ENCODE assay signal across 1 cellular context in the genomic region with DNA sequence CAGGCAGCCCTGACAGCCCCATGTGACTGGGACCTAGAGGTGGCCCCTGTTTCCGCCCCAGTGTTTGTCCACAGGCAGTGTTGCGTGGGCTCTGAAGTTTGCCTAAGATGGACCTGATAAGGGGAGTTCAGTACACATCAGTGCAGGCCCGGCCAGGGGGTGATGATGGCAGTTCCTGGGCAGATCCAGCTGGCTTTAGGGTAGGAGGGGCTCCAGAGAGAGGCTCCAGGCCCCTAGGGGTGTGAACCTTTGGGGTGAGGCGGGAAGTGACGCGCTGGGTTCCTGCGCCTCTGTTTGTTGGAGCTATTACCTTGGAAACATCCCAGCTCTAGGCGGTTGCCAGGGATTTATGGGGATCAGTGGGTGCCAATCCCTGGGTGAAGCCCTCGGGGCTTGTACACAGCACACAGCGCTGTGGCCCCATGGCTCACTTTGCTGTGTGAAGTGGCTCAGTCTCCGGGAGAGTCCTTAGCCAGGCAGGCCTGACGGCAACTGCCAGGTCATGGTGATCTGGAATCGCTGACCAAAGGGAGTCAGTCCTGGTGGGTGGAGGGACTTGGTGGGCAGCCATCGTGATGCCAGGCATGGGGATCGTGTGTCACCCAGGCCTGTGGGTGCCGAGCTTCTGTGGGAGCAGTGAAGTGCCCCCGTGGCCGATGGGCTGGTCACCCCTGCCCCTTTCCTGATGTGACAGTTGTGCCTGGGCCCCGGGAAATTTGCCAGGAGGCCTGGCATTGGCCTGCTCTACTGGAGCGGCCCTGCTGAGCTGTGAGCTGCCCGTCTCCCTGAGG.
A peak's percentile ranks its signal among the peaks of the same experiment; 100 is the strongest.
TF ChIP-seq lines count a peak whose summit lies in the region.

No MANE protein-coding gene starts in this region.

TF ChIP-seq in HepG2, 621 proteins besides CTCF, POLR2A, EP300 and RAD21 (continued from another document and continues in another):
- TF ChIP-seq ZFP90 (CRISPR knock-in tag; IDR thresholded peaks at IDR 0.05; ENCODE audit: borderline replicate concordance) (0 out of 2 replicates have a peak, but pooled peaks have one; percentile 20), RCOR2 (CRISPR knock-in tag; IDR thresholded peaks at IDR 0.05) (peak; percentile 92), ZNF562 (CRISPR knock-in tag; IDR thresholded peaks at IDR 0.05; ENCODE audit: borderline replicate concordance) (no peak), ZNF747 (CRISPR knock-in tag; IDR thresholded peaks at IDR 0.05; ENCODE audit: borderline replicate concordance) (peak; percentile 98), GABPB1 (CRISPR knock-in tag; IDR thresholded peaks at IDR 0.05) (peak; percentile 85), ZKSCAN8 (CRISPR knock-in tag; IDR thresholded peaks at IDR 0.05; ENCODE audit: borderline replicate concordance) (peak; percentile 89), ARNTL (CRISPR knock-in tag; IDR thresholded peaks at IDR 0.05) (peak; percentile 99), ZNF749 (CRISPR knock-in tag; IDR thresholded peaks at IDR 0.05; ENCODE audit: borderline replicate concordance) (0 out of 2 replicates have a peak, but pooled peaks have one; percentile 33), SP2 (CRISPR knock-in tag; IDR thresholded peaks at IDR 0.05) (no peak; the same call in 1 of the 2 replicates), HOXA5 (CRISPR knock-in tag; IDR thresholded peaks at IDR 0.05) (no peak), NR1H2 (CRISPR knock-in tag; IDR thresholded peaks at IDR 0.05; ENCODE audit: borderline replicate concordance, low read depth) (no peak), PCBP1 (IDR thresholded peaks at IDR 0.05; ENCODE audit: borderline replicate concordance, low read depth, low read length) (peak; percentile 7), NKX3-1 (CRISPR knock-in tag; IDR thresholded peaks at IDR 0.05) (peak; percentile 83; the same call in 1 of the 2 replicates), SYNCRIP (IDR thresholded peaks at IDR 0.05; ENCODE audit: insufficient read depth, low read depth, low read length) (no peak), FOSL2 (CRISPR knock-in tag; IDR thresholded peaks at IDR 0.05) (peak; percentile 94), HDAC2 (CRISPR knock-in tag; IDR thresholded peaks at IDR 0.05) (peak; percentile 99), ZBTB42 (CRISPR knock-in tag; IDR thresholded peaks at IDR 0.05) (no peak), ZNF660 (CRISPR knock-in tag; IDR thresholded peaks at IDR 0.05; ENCODE audit: borderline replicate concordance, low read depth) (no peak), TBX3 (IDR thresholded peaks at IDR 0.05; ENCODE audit: borderline replicate concordance) (peak; percentile 93), ZNF703 (CRISPR knock-in tag; IDR thresholded peaks at IDR 0.05; ENCODE audit: borderline replicate concordance) (peak; percentile 41; the same call in 1 of the 2 replicates), PAX8 (CRISPR knock-in tag; IDR thresholded peaks at IDR 0.05; ENCODE audit: borderline replicate concordance) (no peak), KLF16 (CRISPR knock-in tag; IDR thresholded peaks at IDR 0.05) (peak in 1 of 2 experiments; percentile 98; a peak in 2 of 4 replicates), ZNF605 (CRISPR knock-in tag; IDR thresholded peaks at IDR 0.05) (0 out of 2 replicates have a peak, but pooled peaks have one; percentile 55), ATRX (CRISPR knock-in tag; IDR thresholded peaks at IDR 0.05; ENCODE audit: borderline replicate concordance) (no peak), ZNF501 (CRISPR knock-in tag; IDR thresholded peaks at IDR 0.05) (peak; percentile 79), ZNF850 (CRISPR knock-in tag; conservative IDR thresholded peaks at IDR 0.05) (no peak), ZSCAN21 (CRISPR knock-in tag; IDR thresholded peaks at IDR 0.05; ENCODE audit: borderline replicate concordance) (peak; percentile 69), ZNF124 (CRISPR knock-in tag; IDR thresholded peaks at IDR 0.05) (peak; percentile 93; the same call in 1 of the 2 replicates), KDM4B (CRISPR knock-in tag; IDR thresholded peaks at IDR 0.05) (peak; percentile 90), ZNF430 (CRISPR knock-in tag; IDR thresholded peaks at IDR 0.05) (peak; percentile 73; the same call in 1 of the 2 replicates), ZNF263 (CRISPR knock-in tag; IDR thresholded peaks at IDR 0.05) (peak; percentile 74), ZNF253 (CRISPR knock-in tag; IDR thresholded peaks at IDR 0.05; ENCODE audit: borderline replicate concordance) (no peak; the same call in 1 of the 2 replicates), FOXK2 (IDR thresholded peaks at IDR 0.05) (peak; percentile 94), ZFX (CRISPR knock-in tag; IDR thresholded peaks at IDR 0.05; ENCODE audit: low read depth) (peak; percentile 90), HES4 (CRISPR knock-in tag; IDR thresholded peaks at IDR 0.05; ENCODE audit: borderline replicate concordance) (no peak), MED8 (CRISPR knock-in tag; IDR thresholded peaks at IDR 0.05; ENCODE audit: insufficient replicate concordance) (peak; percentile 99)
- TF ChIP-seq, protein P1, sequence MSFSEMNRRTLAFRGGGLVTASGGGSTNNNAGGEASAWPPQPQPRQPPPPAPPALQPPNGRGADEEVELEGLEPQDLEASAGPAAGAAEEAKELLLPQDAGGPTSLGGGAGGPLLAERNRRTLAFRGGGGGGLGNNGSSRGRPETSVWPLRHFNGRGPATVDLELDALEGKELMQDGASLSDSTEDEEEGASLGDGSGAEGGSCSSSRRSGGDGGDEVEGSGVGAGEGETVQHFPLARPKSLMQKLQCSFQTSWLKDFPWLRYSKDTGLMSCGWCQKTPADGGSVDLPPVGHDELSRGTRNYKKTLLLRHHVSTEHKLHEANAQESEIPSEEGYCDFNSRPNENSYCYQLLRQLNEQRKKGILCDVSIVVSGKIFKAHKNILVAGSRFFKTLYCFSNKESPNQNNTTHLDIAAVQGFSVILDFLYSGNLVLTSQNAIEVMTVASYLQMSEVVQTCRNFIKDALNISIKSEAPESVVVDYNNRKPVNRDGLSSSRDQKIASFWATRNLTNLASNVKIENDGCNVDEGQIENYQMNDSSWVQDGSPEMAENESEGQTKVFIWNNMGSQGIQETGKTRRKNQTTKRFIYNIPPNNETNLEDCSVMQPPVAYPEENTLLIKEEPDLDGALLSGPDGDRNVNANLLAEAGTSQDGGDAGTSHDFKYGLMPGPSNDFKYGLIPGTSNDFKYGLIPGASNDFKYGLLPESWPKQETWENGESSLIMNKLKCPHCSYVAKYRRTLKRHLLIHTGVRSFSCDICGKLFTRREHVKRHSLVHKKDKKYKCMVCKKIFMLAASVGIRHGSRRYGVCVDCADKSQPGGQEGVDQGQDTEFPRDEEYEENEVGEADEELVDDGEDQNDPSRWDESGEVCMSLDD (CRISPR knock-in tag; IDR thresholded peaks at IDR 0.05; ENCODE audit: borderline replicate concordance), result peak; percentile 93; the same call in 1 of the 2 replicates
- TF ChIP-seq, protein P2, sequence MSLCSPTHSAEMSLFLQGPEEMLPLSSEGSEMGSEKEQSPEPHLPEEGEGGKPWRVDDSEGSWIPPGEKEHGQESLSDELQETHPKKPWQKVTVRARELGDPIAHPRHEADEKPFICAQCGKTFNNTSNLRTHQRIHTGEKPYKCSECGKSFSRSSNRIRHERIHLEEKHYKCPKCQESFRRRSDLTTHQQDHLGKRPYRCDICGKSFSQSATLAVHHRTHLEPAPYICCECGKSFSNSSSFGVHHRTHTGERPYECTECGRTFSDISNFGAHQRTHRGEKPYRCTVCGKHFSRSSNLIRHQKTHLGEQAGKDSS (CRISPR knock-in tag; IDR thresholded peaks at IDR 0.05; ENCODE audit: borderline replicate concordance, low read depth), result peak; percentile 82; the same call in 1 of the 2 replicates
- TF ChIP-seq, protein P3, sequence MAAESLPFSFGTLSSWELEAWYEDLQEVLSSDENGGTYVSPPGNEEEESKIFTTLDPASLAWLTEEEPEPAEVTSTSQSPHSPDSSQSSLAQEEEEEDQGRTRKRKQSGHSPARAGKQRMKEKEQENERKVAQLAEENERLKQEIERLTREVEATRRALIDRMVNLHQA (CRISPR knock-in tag; IDR thresholded peaks at IDR 0.05), result no peak
- TF ChIP-seq, protein P4, sequence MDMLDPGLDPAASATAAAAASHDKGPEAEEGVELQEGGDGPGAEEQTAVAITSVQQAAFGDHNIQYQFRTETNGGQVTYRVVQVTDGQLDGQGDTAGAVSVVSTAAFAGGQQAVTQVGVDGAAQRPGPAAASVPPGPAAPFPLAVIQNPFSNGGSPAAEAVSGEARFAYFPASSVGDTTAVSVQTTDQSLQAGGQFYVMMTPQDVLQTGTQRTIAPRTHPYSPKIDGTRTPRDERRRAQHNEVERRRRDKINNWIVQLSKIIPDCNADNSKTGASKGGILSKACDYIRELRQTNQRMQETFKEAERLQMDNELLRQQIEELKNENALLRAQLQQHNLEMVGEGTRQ (IDR thresholded peaks at IDR 0.05; ENCODE audit: low read depth, low read length), result peak; percentile 90
- TF ChIP-seq, protein P4 (CRISPR knock-in tag; IDR thresholded peaks at IDR 0.05; ENCODE audit: borderline replicate concordance), result peak; percentile 93; the same call in 1 of the 2 replicates
- TF ChIP-seq, protein P5, sequence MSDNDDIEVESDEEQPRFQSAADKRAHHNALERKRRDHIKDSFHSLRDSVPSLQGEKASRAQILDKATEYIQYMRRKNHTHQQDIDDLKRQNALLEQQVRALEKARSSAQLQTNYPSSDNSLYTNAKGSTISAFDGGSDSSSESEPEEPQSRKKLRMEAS (IDR thresholded peaks at IDR 0.05), result no peak
- TF ChIP-seq, protein P6, sequence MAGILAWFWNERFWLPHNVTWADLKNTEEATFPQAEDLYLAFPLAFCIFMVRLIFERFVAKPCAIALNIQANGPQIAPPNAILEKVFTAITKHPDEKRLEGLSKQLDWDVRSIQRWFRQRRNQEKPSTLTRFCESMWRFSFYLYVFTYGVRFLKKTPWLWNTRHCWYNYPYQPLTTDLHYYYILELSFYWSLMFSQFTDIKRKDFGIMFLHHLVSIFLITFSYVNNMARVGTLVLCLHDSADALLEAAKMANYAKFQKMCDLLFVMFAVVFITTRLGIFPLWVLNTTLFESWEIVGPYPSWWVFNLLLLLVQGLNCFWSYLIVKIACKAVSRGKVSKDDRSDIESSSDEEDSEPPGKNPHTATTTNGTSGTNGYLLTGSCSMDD (CRISPR knock-in tag; IDR thresholded peaks at IDR 0.05), result no peak
- TF ChIP-seq, protein P7, sequence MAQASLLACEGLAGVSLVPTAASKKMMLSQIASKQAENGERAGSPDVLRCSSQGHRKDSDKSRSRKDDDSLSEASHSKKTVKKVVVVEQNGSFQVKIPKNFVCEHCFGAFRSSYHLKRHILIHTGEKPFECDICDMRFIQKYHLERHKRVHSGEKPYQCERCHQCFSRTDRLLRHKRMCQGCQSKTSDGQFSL (CRISPR knock-in tag; IDR thresholded peaks at IDR 0.05), result peak; percentile 87; the same call in 1 of the 2 replicates
- TF ChIP-seq, protein P8, sequence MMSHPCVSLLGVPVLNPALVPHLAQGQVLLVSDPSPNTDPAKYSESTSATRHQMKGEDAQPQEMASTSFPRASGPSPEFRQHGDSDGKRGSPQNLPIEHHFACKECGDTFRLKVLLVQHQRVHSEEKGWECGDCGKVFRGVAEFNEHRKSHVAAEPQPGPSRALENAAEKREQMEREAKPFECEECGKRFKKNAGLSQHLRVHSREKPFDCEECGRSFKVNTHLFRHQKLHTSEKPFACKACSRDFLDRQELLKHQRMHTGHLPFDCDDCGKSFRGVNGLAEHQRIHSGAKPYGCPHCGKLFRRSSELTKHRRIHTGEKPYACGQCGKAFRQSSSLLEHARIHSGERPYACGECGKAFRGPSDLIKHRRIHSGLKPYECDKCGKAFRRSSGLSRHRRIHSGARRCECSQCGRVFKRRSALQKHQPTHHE (CRISPR knock-in tag; IDR thresholded peaks at IDR 0.05; ENCODE audit: borderline replicate concordance), result no peak
- TF ChIP-seq, protein P9, sequence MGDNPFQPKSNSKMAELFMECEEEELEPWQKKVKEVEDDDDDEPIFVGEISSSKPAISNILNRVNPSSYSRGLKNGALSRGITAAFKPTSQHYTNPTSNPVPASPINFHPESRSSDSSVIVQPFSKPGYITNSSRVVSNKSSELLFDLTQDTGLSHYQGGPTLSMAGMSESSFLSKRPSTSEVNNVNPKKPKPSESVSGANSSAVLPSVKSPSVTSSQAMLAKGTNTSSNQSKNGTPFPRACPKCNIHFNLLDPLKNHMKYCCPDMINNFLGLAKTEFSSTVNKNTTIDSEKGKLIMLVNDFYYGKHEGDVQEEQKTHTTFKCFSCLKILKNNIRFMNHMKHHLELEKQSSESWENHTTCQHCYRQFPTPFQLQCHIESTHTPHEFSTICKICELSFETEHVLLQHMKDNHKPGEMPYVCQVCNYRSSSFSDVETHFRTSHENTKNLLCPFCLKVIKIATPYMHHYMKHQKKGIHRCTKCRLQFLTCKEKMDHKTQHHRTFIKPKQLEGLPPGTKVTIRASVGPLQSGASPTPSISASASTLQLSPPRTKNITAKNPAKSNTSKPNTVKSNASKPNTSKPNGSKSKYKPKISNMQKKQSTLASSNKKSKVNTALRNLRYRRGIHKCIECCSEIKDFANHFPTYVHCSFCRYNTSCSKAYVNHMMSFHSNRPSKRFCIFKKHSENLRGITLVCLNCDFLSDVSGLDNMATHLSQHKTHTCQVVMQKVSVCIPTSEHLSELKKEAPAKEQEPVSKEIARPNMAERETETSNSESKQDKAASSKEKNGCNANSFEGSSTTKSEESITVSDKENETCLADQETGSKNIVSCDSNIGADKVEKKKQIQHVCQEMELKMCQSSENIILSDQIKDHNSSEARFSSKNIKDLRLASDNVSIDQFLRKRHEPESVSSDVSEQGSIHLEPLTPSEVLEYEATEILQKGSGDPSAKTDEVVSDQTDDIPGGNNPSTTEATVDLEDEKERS (CRISPR knock-in tag; IDR thresholded peaks at IDR 0.05), result peak; percentile 79; the same call in 1 of the 2 replicates
- TF ChIP-seq, protein P10, sequence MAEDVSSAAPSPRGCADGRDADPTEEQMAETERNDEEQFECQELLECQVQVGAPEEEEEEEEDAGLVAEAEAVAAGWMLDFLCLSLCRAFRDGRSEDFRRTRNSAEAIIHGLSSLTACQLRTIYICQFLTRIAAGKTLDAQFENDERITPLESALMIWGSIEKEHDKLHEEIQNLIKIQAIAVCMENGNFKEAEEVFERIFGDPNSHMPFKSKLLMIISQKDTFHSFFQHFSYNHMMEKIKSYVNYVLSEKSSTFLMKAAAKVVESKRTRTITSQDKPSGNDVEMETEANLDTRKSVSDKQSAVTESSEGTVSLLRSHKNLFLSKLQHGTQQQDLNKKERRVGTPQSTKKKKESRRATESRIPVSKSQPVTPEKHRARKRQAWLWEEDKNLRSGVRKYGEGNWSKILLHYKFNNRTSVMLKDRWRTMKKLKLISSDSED (CRISPR knock-in tag; IDR thresholded peaks at IDR 0.05), result no peak
- TF ChIP-seq, protein P11, sequence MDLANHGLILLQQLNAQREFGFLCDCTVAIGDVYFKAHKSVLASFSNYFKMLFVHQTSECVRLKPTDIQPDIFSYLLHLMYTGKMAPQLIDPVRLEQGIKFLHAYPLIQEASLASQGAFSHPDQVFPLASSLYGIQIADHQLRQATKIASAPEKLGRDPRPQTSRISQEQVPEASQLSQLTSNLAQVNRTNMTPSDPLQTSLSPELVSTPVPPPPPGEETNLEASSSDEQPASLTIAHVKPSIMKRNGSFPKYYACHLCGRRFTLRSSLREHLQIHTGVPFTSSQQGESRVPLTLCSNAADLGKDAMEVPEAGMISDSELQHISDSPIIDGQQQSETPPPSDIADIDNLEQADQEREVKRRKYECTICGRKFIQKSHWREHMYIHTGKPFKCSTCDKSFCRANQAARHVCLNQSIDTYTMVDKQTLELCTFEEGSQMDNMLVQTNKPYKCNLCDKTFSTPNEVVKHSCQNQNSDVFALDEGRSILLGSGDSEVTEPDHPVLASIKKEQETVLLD (CRISPR knock-in tag; IDR thresholded peaks at IDR 0.05; ENCODE audit: low read depth), result peak; percentile 78
